Comparison of ENCODE assay signal across 10 cellular contexts in the genomic region with DNA sequence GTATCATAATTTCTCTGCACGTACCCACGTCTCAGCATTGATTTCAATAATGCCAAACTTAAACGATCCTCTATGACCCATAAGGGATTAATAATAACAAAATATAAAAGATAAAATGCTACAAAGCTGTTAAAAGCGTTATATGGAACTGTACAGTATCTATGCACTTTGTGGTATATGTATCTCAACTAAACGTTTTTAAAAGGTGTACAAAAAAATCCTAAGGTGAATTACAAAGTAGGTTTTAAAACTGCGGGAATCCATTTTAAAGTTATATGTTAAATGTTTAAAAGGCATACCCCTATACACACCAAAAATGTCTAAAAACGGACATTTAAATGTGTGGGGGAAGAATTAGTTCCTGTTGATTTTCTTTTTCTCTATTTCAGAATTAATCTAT. TPM values are rescaled to one million over a fixed set of nuclear protein-coding genes. Genes with fewer than 3 reads are reported as not detected.
DNase-seq lines count a peak whose midpoint lies in the region; ATAC-seq and TF ChIP-seq lines count a peak whose summit lies in the region.
"Had no signal": no experiment of that assay in that cellular context is flagged by ENCODE, and none has a peak within 500 bp of the region (broad histone marks: within the 10 kb centered on the region; RNA-seq: fewer than 3 reads in every experiment).

No MANE protein-coding gene starts in this region.

- H3K4me3 ChIP-seq in adipocyte (ENCODE audit: low read length) (peak overlapping the region; percentile 87), lower lobe of right lung (peak overlapping the region; percentile 65), upper lobe of left lung (peak overlapping the region; percentile 43 to 67 (median 50))

- H3K36me3 ChIP-seq in adipocyte (ENCODE audit: control insufficient read depth, insufficient read depth, low read length, severe bottlenecking) (no peaks in the 10 kb centered on the region), lower lobe of right lung (no peaks in the 10 kb centered on the region), upper lobe of left lung (no peaks in the 10 kb centered on the region)

- H3K27ac Mint-ChIP-seq in activated naive CD4-positive, alpha-beta T cell treated with anti-CD3 and anti-CD28 coated beads, Interleukin-2, amount 10 ng/mL, durations not matched to agents 7 days and 5 days = peak overlapping the region; percentile 49

- intact Hi-C loops in lower lobe of right lung (cut with DNase I) = no loop called here

- 38 to 51% methylated on average over 7 of the region's 7 CpGs for WGBS in upper lobe of left lung, 2 donors

- H3K9me3 Mint-ChIP-seq in activated naive CD4-positive, alpha-beta T cell treated with anti-CD3 and anti-CD28 coated beads, Interleukin-2, amount 10 ng/mL, durations not matched to agents 7 days and 5 days = peaks cover 6% of the 10 kb centered on the region

- CTCF ChIA-PET in activated naive CD4-positive, alpha-beta T cell treated with anti-CD3 and anti-CD28 coated beads, Interleukin-2, amount 10 ng/mL, durations not matched to agents 7 days and 5 days (lab: Charles Lee) = no interaction called here

- H3K4me1 Mint-ChIP-seq in activated naive CD4-positive, alpha-beta T cell treated with anti-CD3 and anti-CD28 coated beads, Interleukin-2, amount 10 ng/mL, durations not matched to agents 7 days and 5 days = peaks cover 28% of the 10 kb centered on the region

- H3K27me3 Mint-ChIP-seq in activated naive CD4-positive, alpha-beta T cell treated with anti-CD3 and anti-CD28 coated beads, Interleukin-2, amount 10 ng/mL, durations not matched to agents 7 days and 5 days = no peaks in the 10 kb centered on the region

- H3K27ac ChIP-seq in lower lobe of right lung = no peak overlapping the region
- peak overlapping the region in 2 of 4 donors; percentile 71 to 81 for H3K27ac ChIP-seq in upper lobe of left lung

- TF ChIP-seq POLR2A in upper lobe of left lung (IDR thresholded peaks at IDR 0.05) = no peak

- H3K27me3 ChIP-seq in adipocyte (replicated peaks; ENCODE audit: control insufficient read depth, insufficient read depth, low read length) (no peaks in the 10 kb centered on the region), lower lobe of right lung (ENCODE audit: low read depth) (no peaks in the 10 kb centered on the region), upper lobe of left lung (no peaks in the 10 kb centered on the region)

- peaks cover 5% of the 10 kb centered on the region for H3K4me1 ChIP-seq in adipocyte (ENCODE audit: control insufficient read depth, insufficient read depth, low read length)
- H3K4me1 ChIP-seq in lower lobe of right lung = no peaks in the 10 kb centered on the region
- H3K4me1 ChIP-seq in upper lobe of left lung = peaks cover 0 to 3% (median 1%) of the 10 kb centered on the region in 4 donors

- no peak for DNase-seq in activated naive CD4-positive, alpha-beta T cell treated with anti-CD3 and anti-CD28 coated beads, Interleukin-2, amount 10 ng/mL, durations not matched to agents 7 days and 5 days
- no peak for DNase-seq in activated naive CD4-positive, alpha-beta T cell treated with anti-CD3 and anti-CD28 coated beads, Interleukin-2, amount 50 U/mL, for 16 hours
- no peak for DNase-seq in adipocyte (ENCODE audit: low read depth)
- DNase-seq in lower lobe of right lung = no peak
- no peak for DNase-seq in upper lobe of left lung
- no peak for DNase-seq in NCI-H1417 (lab: John Stamatoyannopoulos, UW)
- no peak for DNase-seq in DMS 273 treated with DMSO at 0.1 percent for 48 hours (lab: John Stamatoyannopoulos, UW)
- DNase-seq: activated CD8-positive, alpha-beta memory T cell treated with anti-CD3 and anti-CD28 coated beads for 24 hours; MV-4-11 had no signal

- TF ChIP-seq CTCF in lower lobe of right lung (IDR thresholded peaks at IDR 0.05) = no peak
- TF ChIP-seq CTCF in upper lobe of left lung (IDR thresholded peaks at IDR 0.05) = no peak

- H3K4me3 Mint-ChIP-seq in activated naive CD4-positive, alpha-beta T cell treated with anti-CD3 and anti-CD28 coated beads, Interleukin-2, amount 10 ng/mL, durations not matched to agents 7 days and 5 days = peak overlapping the region; percentile 98

- no peak for TF ChIP-seq EP300 in upper lobe of left lung (IDR thresholded peaks at IDR 0.05)

- H3K9ac ChIP-seq in adipocyte (ENCODE audit: low read length) = no peak overlapping the region

- H3K36me3 Mint-ChIP-seq in activated naive CD4-positive, alpha-beta T cell treated with anti-CD3 and anti-CD28 coated beads, Interleukin-2, amount 10 ng/mL, durations not matched to agents 7 days and 5 days = peaks cover 40% of the 10 kb centered on the region

- no peak for ATAC-seq in lower lobe of right lung
- no peak for ATAC-seq in upper lobe of left lung (ENCODE audit: low FRiP score in 2 of 2)
- ATAC-seq in HG02678 (IDR thresholded peaks at IDR 0.05; ENCODE audit: unreplicated experiment) = no peak

- H3K9me3 ChIP-seq in adipocyte (ENCODE audit: control insufficient read depth, low read length) (no peaks in the 10 kb centered on the region), lower lobe of right lung (no peaks in the 10 kb centered on the region), upper lobe of left lung (peaks cover 0 to 8% (median 0%) of the 10 kb centered on the region in 4 donors)

RNA-seq across cellular contexts. Expression of a gene that starts 0.9 kb away (rescaled TPM):
- total RNA-seq in lower lobe of right lung = 6.5 TPM
- total RNA-seq in upper lobe of left lung = 10 to 100 TPM in 2 of 6 donors, 1 to 10 TPM in 4; 4.5 to 13.6 (median 5.0) TPM

RNA-seq across cellular contexts. Expression of a gene that starts 3.9 kb away (rescaled TPM):
- total RNA-seq in lower lobe of right lung (not detected), upper lobe of left lung (not detected)
